10 cellular contexts compared by ENCODE assay signal in genomic region chr7:104973909-104974415, GRCh38. TPM values are rescaled to one million over a fixed set of nuclear protein-coding genes. Genes with fewer than 3 reads are reported as not detected.
DNase-seq lines count a peak whose midpoint lies in the region; ATAC-seq lines count a peak whose summit lies in the region.
"Had no signal": no experiment of that assay in that cellular context is flagged by ENCODE, and none has a peak within 500 bp of the region (broad histone marks: within the 10 kb centered on the region; RNA-seq: fewer than 3 reads in every experiment).

No MANE protein-coding gene starts in this region.

- no peak for DNase-seq in Right ventricle myocardium inferior (ENCODE audit: missing footprints)
- DNase-seq in cardiac septum (ENCODE audit: low spot score): no peak
- DNase-seq in dermis blood vessel endothelial cell: peak; percentile 89
- DNase-seq in aorta: no peak
- no peak for DNase-seq in GDM1 (lab: John Stamatoyannopoulos, UW)
- DNase-seq in NCI-H2029 (lab: John Stamatoyannopoulos, UW): no peak
- DNase-seq: activated T-cell treated with anti-CD3 and anti-CD28 coated beads, Interleukin-2, amount 50 U/mL, for 48 hours had no signal

- H3K36me3 ChIP-seq in muscle layer of colon (ENCODE audit: insufficient read depth, low read length): no peaks in the 10 kb centered on the region
- H3K36me3 ChIP-seq in aorta (ENCODE audit: control insufficient read depth in 1 of 2, insufficient read depth in 2 of 2, low read length in 1 of 2): no peaks in the 10 kb centered on the region

- no peaks in the 10 kb centered on the region for H3K9me3 ChIP-seq in muscle layer of colon (ENCODE audit: low read length)
- H3K9me3 ChIP-seq in aorta (ENCODE audit: control insufficient read depth, low read length): no peaks in the 10 kb centered on the region

- intact Hi-C loops in Right ventricle myocardium inferior (cut with DNase I): no loop called here
- intact Hi-C loops in cardiac septum (cut with DNase I): loop anchor here (1.0 kb wide), 1 partner anchor 29 kb away; no protein-coding TSS in a partner anchor
- intact Hi-C loops in aorta (cut with DNase I): loop anchor here in 1 of 2 donors (2.0 kb wide), 1 partner anchor 29 kb away; no protein-coding TSS in a partner anchor

- H3K27ac ChIP-seq in muscle layer of colon (ENCODE audit: low read depth, low read length): peak overlapping the region; percentile 12
- H3K27ac ChIP-seq in aorta (ENCODE audit: low read depth in 1 of 2, low read length in 2 of 2): peak overlapping the region in 1 of 2 donors; percentile 89

- ATAC-seq in Right ventricle myocardium inferior (peak; percentile 56), aorta (ENCODE audit: low FRiP score) (peak; percentile 45), HG03135 (IDR thresholded peaks at IDR 0.05; ENCODE audit: unreplicated experiment) (no peak)
- ATAC-seq: Panc1 had no signal

- no peaks in the 10 kb centered on the region for H3K27me3 ChIP-seq in muscle layer of colon (ENCODE audit: control insufficient read depth in 1 of 2, insufficient read depth in 2 of 2, low read length in 2 of 2)
- no peaks in the 10 kb centered on the region for H3K27me3 ChIP-seq in aorta (ENCODE audit: control insufficient read depth in 1 of 2, insufficient read depth in 2 of 2, low read length in 1 of 2)

- no peak overlapping the region for H3K9ac ChIP-seq in muscle layer of colon (ENCODE audit: low read length)

- no peak overlapping the region for H3K4me3 ChIP-seq in muscle layer of colon (ENCODE audit: low read depth in 1 of 2, low read length in 2 of 2)
- H3K4me3 ChIP-seq in aorta (ENCODE audit: low read length in 2 of 2): no peak overlapping the region

- whole genome bisulfite sequencing in aorta, 2 donors: 13 to 19% methylated on average over 3 of the region's 3 CpGs

- H3K4me1 ChIP-seq in muscle layer of colon (ENCODE audit: insufficient read depth, low read length) (peaks cover 46% of the 10 kb centered on the region), aorta (ENCODE audit: control insufficient read depth in 1 of 2, insufficient read depth in 2 of 2, low read length in 2 of 2) (peaks cover 11 to 15% of the 10 kb centered on the region in 2 donors)

RNA-seq across cellular contexts. Expression of gene KMT2E, which starts 40.0 kb away (rescaled TPM):
- 35.1 TPM for total RNA-seq in Right ventricle myocardium inferior
- total RNA-seq in cardiac septum: 65.7 TPM
- total RNA-seq in dermis blood vessel endothelial cell: 155 and 160 TPM in 2 replicates
- 100 to 1,000 TPM; 143 to 156 TPM for total RNA-seq in aorta
- polyA plus RNA-seq in aorta: 10 to 100 TPM; 16.5 to 25.4 TPM
